Comparison of ENCODE assay signal across 8 cellular contexts in genomic region chr1:24586970-24587820, GRCh38. TPM values are rescaled to one million over a fixed set of nuclear protein-coding genes. Genes with fewer than 3 reads are reported as not detected.
A peak's percentile ranks its signal among the peaks of the same experiment; 100 is the strongest.
DNase-seq lines count a peak whose midpoint lies in the region; ATAC-seq, FAIRE-seq and TF ChIP-seq lines count a peak whose summit lies in the region.

No MANE protein-coding gene starts in this region.

- H3K36me3 ChIP-seq in A673 (ENCODE audit: insufficient read depth, low read length, poor library complexity, severe bottlenecking) (no peaks in the 10 kb centered on the region), kidney (ENCODE audit: control insufficient read depth in 1 of 2, insufficient read depth in 2 of 2, low read length in 2 of 2) (no peaks in the 10 kb centered on the region)

- peaks cover 9% of the 10 kb centered on the region for H3K4me1 Mint-ChIP-seq in MCF 10A (ENCODE audit: insufficient read depth, unreplicated experiment)

- no peaks in the 10 kb centered on the region for H3K9me3 Mint-ChIP-seq in MCF 10A (ENCODE audit: unreplicated experiment)

- H3K27me3 ChIP-seq in A673 (replicated peaks; ENCODE audit: insufficient read depth, low read depth, low read length, poor library complexity): peaks cover 6% of the 10 kb centered on the region

- intact Hi-C loops in A673 (cut with micrococcal nuclease; ENCODE audit: unreplicated experiment): no loop called here
- intact Hi-C loops in MCF 10A (cut with micrococcal nuclease): loop anchor here (1.0 to 2.0 kb wide), 2 partner anchors 194 to 388 kb away; no protein-coding TSS in a partner anchor
- intact Hi-C loops in kidney (cut with DNase I): no loop called here

- no TSS peak for BruUV-seq in A673 (replicated peaks; lab: Mats Ljungman, UMichigan)
- BruUV-seq in MCF 10A (replicated peaks; lab: Mats Ljungman, UMichigan): no TSS peak

- H3K36me3 Mint-ChIP-seq in MCF 10A (ENCODE audit: insufficient read depth, unreplicated experiment): no peaks in the 10 kb centered on the region

- POLR2A ChIA-PET in A673 (lab: Charles Lee; ENCODE audit: low non-redundant PET): no interaction called here
- POLR2A ChIA-PET in MCF 10A (lab: Yijun Ruan, JAX): interaction anchor here (1.0 to 1.6 kb wide), 3 partner anchors 10 to 171 kb away, joined by 3 to 5 read pairs (median 4); partner anchors contain the start of gene NIPAL3

- H3K9ac ChIP-seq in kidney (ENCODE audit: low read length in 2 of 2): no peak overlapping the region

- H3K4me1 ChIP-seq in A673 (ENCODE audit: insufficient read depth, low read length, poor library complexity, severe bottlenecking) (no peaks in the 10 kb centered on the region), kidney (ENCODE audit: control insufficient read depth in 1 of 2, insufficient read depth in 1 of 2, low read depth in 1 of 2, low read length in 2 of 2) (no peaks in the 10 kb centered on the region)

- H3K4me3 Mint-ChIP-seq in MCF 10A (ENCODE audit: unreplicated experiment): no peak overlapping the region

- H3K27me3 Mint-ChIP-seq in MCF 10A (ENCODE audit: insufficient read depth, unreplicated experiment): no peaks in the 10 kb centered on the region

- H3K4me3 ChIP-seq in A673 (ENCODE audit: low read depth, low read length, poor library complexity, severe bottlenecking) (no peak overlapping the region), kidney (ENCODE audit: low read length in 2 of 2) (no peak overlapping the region)

- CTCF ChIA-PET in A673 (lab: Charles Lee) (interaction anchor here (0.6 to 1.6 kb wide), 14 partner anchors 9 to 696 kb away, joined by 3 to 12 read pairs (median 4); partner anchors contain the start of gene NIPAL3), MCF 10A (lab: Yijun Ruan, JAX) (interaction anchor here (0.6 to 2.6 kb wide), 34 partner anchors 9 to 443 kb away, joined by 3 to 15 read pairs (median 3); partner anchors contain the start of gene NIPAL3)

- DNase-seq in A673 (ENCODE audit: low spot score): peak; percentile 73
- DNase-seq in GM18507 (ENCODE audit: extremely low spot score, insufficient read length, low read depth): peak; percentile 50
- DNase-seq in NCI-H187 treated with DMSO at 0.1 percent for 48 hours (lab: John Stamatoyannopoulos, UW): peak; percentile 49
- DNase-seq in T-helper 9 cell: peak; percentile 16
- peak; percentile 72 for DNase-seq in MCF 10A (ENCODE audit: unreplicated experiment)
- no peak for DNase-seq in kidney
- peak in 2 of 3 donors; percentile 19 to 27 for DNase-seq in stimulated activated CD4-positive, alpha-beta T cell treated with anti-CD3 and anti-CD28 coated beads, TNF-alpha, amount 100 ng/mL, for 1 hour (ENCODE audit: low read depth in 3 of 3, low spot score in 1 of 3)

- ATAC-seq in HG02973 (IDR thresholded peaks at IDR 0.05; ENCODE audit: unreplicated experiment): no peak

- no peaks in the 10 kb centered on the region for H3K9me3 ChIP-seq in A673 (ENCODE audit: low read depth, low read length, poor library complexity, severe bottlenecking)
- H3K9me3 ChIP-seq in kidney (ENCODE audit: control insufficient read depth in 1 of 2, low read length in 2 of 2): no peaks in the 10 kb centered on the region

- peak; percentile 95 for FAIRE-seq in GM18507 (lab: Jason Lieb, UNC)
- peak; percentile 25 for FAIRE-seq in kidney (lab: Jason Lieb, UNC)

- TF ChIP-seq CTCF in A673 (conservative IDR thresholded peaks at IDR 0.05; ENCODE audit: low read depth, low read length): peak; percentile 80
- peak; percentile 70 for TF ChIP-seq CTCF in MCF 10A (IDR thresholded peaks at IDR 0.05; ENCODE audit: unreplicated experiment)
- TF ChIP-seq CTCF in kidney (IDR thresholded peaks at IDR 0.05; ENCODE audit: borderline replicate concordance, extremely low read depth, insufficient read depth): peak; percentile 65

- no peak overlapping the region for H3K27ac ChIP-seq in A673 (ENCODE audit: low read depth, low read length, poor library complexity, severe bottlenecking)
- H3K27ac ChIP-seq in kidney (ENCODE audit: low read depth in 2 of 2, low read length in 2 of 2): no peak overlapping the region

- no peak overlapping the region for H3K27ac Mint-ChIP-seq in MCF 10A (ENCODE audit: low read depth, unreplicated experiment)

RNA-seq across cellular contexts. Expression of gene NCMAP, which starts 31.3 kb away (rescaled TPM):
- total RNA-seq in A673 (2021): not detected in 2 replicates
- not detected in 2 replicates for total RNA-seq in MCF 10A (2022)
- total RNA-seq in kidney: 11.0 TPM
- polyA plus RNA-seq in kidney (ENCODE audit: insufficient read depth, low read depth, low replicate concordance): 0.65 TPM

RNA-seq across cellular contexts. Expression of gene SRRM1, which starts 55.9 kb away (rescaled TPM):
- 185 and 193 TPM in 2 replicates for total RNA-seq in A673 (2021)
- 154 and 171 TPM in 2 replicates for total RNA-seq in MCF 10A (2022)
- total RNA-seq in kidney: 123 TPM
- polyA plus RNA-seq in kidney (ENCODE audit: insufficient read depth, low read depth, low replicate concordance): 21.1 TPM

Comparison
In these comparisons a context has a peak if more than half of its experiments do, and no peak if none do; other contexts are left out.
1. RNA of gene NCMAP, which starts 31.3 kb away (total RNA-seq): 11.0 TPM in kidney (single experiment); not detected in MCF 10A and not detected in A673; every median in the first group is over 10 times any median in the second.
2. Peak in every context shown above with its lines, with median percentiles within 50 percentile points of each other: CTCF ChIP-seq.